ENCODE assay signal across 1 cellular context in genomic region chr15:39211108-39211979, GRCh38.
TF ChIP-seq lines count a peak whose summit lies in the region.

No MANE protein-coding gene starts in this region.

TF ChIP-seq in HepG2, 621 proteins besides CTCF, POLR2A, EP300 and RAD21 (continued from another document):
- TF ChIP-seq, protein P1, sequence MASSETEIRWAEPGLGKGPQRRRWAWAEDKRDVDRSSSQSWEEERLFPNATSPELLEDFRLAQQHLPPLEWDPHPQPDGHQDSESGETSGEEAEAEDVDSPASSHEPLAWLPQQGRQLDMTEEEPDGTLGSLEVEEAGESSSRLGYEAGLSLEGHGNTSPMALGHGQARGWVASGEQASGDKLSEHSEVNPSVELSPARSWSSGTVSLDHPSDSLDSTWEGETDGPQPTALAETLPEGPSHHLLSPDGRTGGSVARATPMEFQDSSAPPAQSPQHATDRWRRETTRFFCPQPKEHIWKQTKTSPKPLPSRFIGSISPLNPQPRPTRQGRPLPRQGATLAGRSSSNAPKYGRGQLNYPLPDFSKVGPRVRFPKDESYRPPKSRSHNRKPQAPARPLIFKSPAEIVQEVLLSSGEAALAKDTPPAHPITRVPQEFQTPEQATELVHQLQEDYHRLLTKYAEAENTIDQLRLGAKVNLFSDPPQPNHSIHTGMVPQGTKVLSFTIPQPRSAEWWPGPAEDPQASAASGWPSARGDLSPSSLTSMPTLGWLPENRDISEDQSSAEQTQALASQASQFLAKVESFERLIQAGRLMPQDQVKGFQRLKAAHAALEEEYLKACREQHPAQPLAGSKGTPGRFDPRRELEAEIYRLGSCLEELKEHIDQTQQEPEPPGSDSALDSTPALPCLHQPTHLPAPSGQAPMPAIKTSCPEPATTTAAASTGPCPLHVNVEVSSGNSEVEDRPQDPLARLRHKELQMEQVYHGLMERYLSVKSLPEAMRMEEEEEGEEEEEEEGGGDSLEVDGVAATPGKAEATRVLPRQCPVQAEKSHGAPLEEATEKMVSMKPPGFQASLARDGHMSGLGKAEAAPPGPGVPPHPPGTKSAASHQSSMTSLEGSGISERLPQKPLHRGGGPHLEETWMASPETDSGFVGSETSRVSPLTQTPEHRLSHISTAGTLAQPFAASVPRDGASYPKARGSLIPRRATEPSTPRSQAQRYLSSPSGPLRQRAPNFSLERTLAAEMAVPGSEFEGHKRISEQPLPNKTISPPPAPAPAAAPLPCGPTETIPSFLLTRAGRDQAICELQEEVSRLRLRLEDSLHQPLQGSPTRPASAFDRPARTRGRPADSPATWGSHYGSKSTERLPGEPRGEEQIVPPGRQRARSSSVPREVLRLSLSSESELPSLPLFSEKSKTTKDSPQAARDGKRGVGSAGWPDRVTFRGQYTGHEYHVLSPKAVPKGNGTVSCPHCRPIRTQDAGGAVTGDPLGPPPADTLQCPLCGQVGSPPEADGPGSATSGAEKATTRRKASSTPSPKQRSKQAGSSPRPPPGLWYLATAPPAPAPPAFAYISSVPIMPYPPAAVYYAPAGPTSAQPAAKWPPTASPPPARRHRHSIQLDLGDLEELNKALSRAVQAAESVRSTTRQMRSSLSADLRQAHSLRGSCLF (CRISPR knock-in tag; IDR thresholded peaks at IDR 0.05; ENCODE audit: borderline replicate concordance): no peak
- no peak for TF ChIP-seq RBM39 (IDR thresholded peaks at IDR 0.05; ENCODE audit: low read depth, low read length, poor library complexity, severe bottlenecking)
- TF ChIP-seq YY1 (IDR thresholded peaks at IDR 0.05; ENCODE audit: insufficient read depth, insufficient replicate concordance, low read depth, low read length): no peak
- TF ChIP-seq BCL6 (CRISPR knock-in tag; IDR thresholded peaks at IDR 0.05): peak; percentile 88
- no peak for TF ChIP-seq STAG1 (CRISPR knock-in tag; IDR thresholded peaks at IDR 0.05)
- peak; percentile 69 for TF ChIP-seq SAP130 (CRISPR knock-in tag; IDR thresholded peaks at IDR 0.05; ENCODE audit: low read depth)
- TF ChIP-seq SIX4 (CRISPR knock-in tag; IDR thresholded peaks at IDR 0.05): peak; percentile 42; the same call in 1 of the 2 replicates
- TF ChIP-seq HOXD1 (CRISPR knock-in tag; IDR thresholded peaks at IDR 0.05): peak; percentile 74; the same call in 1 of the 2 replicates
- TF ChIP-seq HNF4G (IDR thresholded peaks at IDR 0.05; ENCODE audit: borderline replicate concordance, low read depth, low read length): 0 out of 2 replicates have a peak, but pooled peaks have one; percentile 16
- TF ChIP-seq HNF4G (CRISPR knock-in tag; IDR thresholded peaks at IDR 0.05; ENCODE audit: borderline replicate concordance, low read depth): no peak
- TF ChIP-seq TBX3 (IDR thresholded peaks at IDR 0.05; ENCODE audit: borderline replicate concordance): peak; percentile 71; the same call in 1 of the 2 replicates
- TF ChIP-seq NCOA2 (CRISPR knock-in tag; IDR thresholded peaks at IDR 0.05): peak; percentile 94
- TF ChIP-seq HOXA3 (CRISPR knock-in tag; IDR thresholded peaks at IDR 0.05): peak; percentile 27; the same call in 1 of the 2 replicates
- TF ChIP-seq SOX6 (IDR thresholded peaks at IDR 0.05): no peak
- TF ChIP-seq SOX6 (CRISPR knock-in tag; IDR thresholded peaks at IDR 0.05): peak; percentile 97
- TF ChIP-seq HNF1A (IDR thresholded peaks at IDR 0.05; ENCODE audit: low read depth): peak; percentile 63
- TF ChIP-seq HNF1A (CRISPR knock-in tag; IDR thresholded peaks at IDR 0.05; ENCODE audit: borderline replicate concordance): peak; percentile 78; the same call in 1 of the 2 replicates
- TF ChIP-seq MED1 (CRISPR knock-in tag; IDR thresholded peaks at IDR 0.05): peak; percentile 82
- TF ChIP-seq ATF7 (IDR thresholded peaks at IDR 0.05): peak; percentile 52; the same call in 1 of the 2 replicates
- TF ChIP-seq ATF7 (CRISPR knock-in tag; IDR thresholded peaks at IDR 0.05): peak; percentile 73; the same call in 1 of the 2 replicates
- TF ChIP-seq, protein P2, sequence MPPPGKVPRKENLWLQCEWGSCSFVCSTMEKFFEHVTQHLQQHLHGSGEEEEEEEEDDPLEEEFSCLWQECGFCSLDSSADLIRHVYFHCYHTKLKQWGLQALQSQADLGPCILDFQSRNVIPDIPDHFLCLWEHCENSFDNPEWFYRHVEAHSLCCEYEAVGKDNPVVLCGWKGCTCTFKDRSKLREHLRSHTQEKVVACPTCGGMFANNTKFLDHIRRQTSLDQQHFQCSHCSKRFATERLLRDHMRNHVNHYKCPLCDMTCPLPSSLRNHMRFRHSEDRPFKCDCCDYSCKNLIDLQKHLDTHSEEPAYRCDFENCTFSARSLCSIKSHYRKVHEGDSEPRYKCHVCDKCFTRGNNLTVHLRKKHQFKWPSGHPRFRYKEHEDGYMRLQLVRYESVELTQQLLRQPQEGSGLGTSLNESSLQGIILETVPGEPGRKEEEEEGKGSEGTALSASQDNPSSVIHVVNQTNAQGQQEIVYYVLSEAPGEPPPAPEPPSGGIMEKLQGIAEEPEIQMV (CRISPR knock-in tag; IDR thresholded peaks at IDR 0.05; ENCODE audit: low read depth): no peak
- TF ChIP-seq EEA1 (CRISPR knock-in tag; IDR thresholded peaks at IDR 0.05; ENCODE audit: borderline replicate concordance): no peak
- TF ChIP-seq FOSL2 (CRISPR knock-in tag; IDR thresholded peaks at IDR 0.05): peak; percentile 86
- no peak for TF ChIP-seq ZNF614 (CRISPR knock-in tag; IDR thresholded peaks at IDR 0.05; ENCODE audit: borderline replicate concordance)
- peak; percentile 64; the same call in 1 of the 2 replicates for TF ChIP-seq GFI1 (CRISPR knock-in tag; IDR thresholded peaks at IDR 0.05; ENCODE audit: borderline replicate concordance)
- TF ChIP-seq, protein P3, sequence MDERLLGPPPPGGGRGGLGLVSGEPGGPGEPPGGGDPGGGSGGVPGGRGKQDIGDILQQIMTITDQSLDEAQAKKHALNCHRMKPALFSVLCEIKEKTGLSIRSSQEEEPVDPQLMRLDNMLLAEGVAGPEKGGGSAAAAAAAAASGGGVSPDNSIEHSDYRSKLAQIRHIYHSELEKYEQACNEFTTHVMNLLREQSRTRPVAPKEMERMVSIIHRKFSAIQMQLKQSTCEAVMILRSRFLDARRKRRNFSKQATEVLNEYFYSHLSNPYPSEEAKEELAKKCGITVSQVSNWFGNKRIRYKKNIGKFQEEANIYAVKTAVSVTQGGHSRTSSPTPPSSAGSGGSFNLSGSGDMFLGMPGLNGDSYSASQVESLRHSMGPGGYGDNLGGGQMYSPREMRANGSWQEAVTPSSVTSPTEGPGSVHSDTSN (CRISPR knock-in tag; IDR thresholded peaks at IDR 0.05): 0 out of 2 replicates have a peak, but pooled peaks have one; percentile 12
- peak; percentile 72; the same call in 1 of the 2 replicates for TF ChIP-seq ATF3 (CRISPR knock-in tag; IDR thresholded peaks at IDR 0.05)
- TF ChIP-seq FOXJ3 (CRISPR knock-in tag; IDR thresholded peaks at IDR 0.05; ENCODE audit: borderline replicate concordance): peak; percentile 92; the same call in 1 of the 2 replicates
- TF ChIP-seq KDM4B (CRISPR knock-in tag; IDR thresholded peaks at IDR 0.05): 0 out of 2 replicates have a peak, but pooled peaks have one; percentile 38
- TF ChIP-seq EHMT2 (IDR thresholded peaks at IDR 0.05; ENCODE audit: borderline replicate concordance, low read depth, low read length): no peak
- 0 out of 2 replicates have a peak, but pooled peaks have one; percentile 38 for TF ChIP-seq ERF (CRISPR knock-in tag; IDR thresholded peaks at IDR 0.05)
- no peak for TF ChIP-seq POLR2AphosphoS5 (IDR thresholded peaks at IDR 0.05; ENCODE audit: low read depth, low read length)
- TF ChIP-seq ZNF460 (CRISPR knock-in tag; IDR thresholded peaks at IDR 0.05; ENCODE audit: borderline replicate concordance): no peak
- no peak for TF ChIP-seq ZNF550 (CRISPR knock-in tag; IDR thresholded peaks at IDR 0.05; ENCODE audit: borderline replicate concordance)
- no peak for TF ChIP-seq PLRG1 (conservative IDR thresholded peaks at IDR 0.05)
- peak; percentile 89 for TF ChIP-seq HDAC2 (CRISPR knock-in tag; IDR thresholded peaks at IDR 0.05)
